9 cellular contexts compared by ENCODE assay signal in genomic region chr6:109239918-109240321, GRCh38.
DNase-seq lines count a peak whose midpoint lies in the region; ATAC-seq and TF ChIP-seq lines count a peak whose summit lies in the region.
"Had no signal": no experiment of that assay in that cellular context is flagged by ENCODE, and none has a peak within 500 bp of the region (broad histone marks: within the 10 kb centered on the region; RNA-seq: fewer than 3 reads in every experiment).

No MANE protein-coding gene starts in this region.

- DNase-seq in HL-60 (ENCODE audit: low read depth in 1 of 2, low spot score in 1 of 2) (no peak), mesenchymal stem cell (no peak), smooth muscle cell (lab: John Stamatoyannopoulos, UW; ENCODE audit: unreplicated experiment) (no peak), Peyer's patch (no peak), NCI-H1092 (lab: John Stamatoyannopoulos, UW) (no peak)
- DNase-seq in stimulated activated CD4-positive, alpha-beta T cell treated with anti-CD3 and anti-CD28 coated beads, Interleukin-1b, Interleukin-23, amount 100 ng/mL, for 48 hours, result no peak
- DNase-seq: activated CD4-positive, alpha-beta T cell treated with anti-CD3 and anti-CD28 coated beads, Interleukin-2, amount 50 U/mL, for 4 hours had no signal

- H3K18ac ChIP-seq in mesenchymal stem cell (ENCODE audit: low read depth in 1 of 2, low read length in 2 of 2), result peak overlapping the region in 1 of 2 experiments; percentile 91

- H3K79me1 ChIP-seq in mesenchymal stem cell (replicated peaks; ENCODE audit: low read length, poor library complexity, severe bottlenecking), result no peaks in the 10 kb centered on the region

- no peak overlapping the region for H2BK5ac ChIP-seq in mesenchymal stem cell (ENCODE audit: low read depth, low read length, poor library complexity, severe bottlenecking)

- H3K4me1 ChIP-seq in mesenchymal stem cell (ENCODE audit: control insufficient read depth, insufficient read depth, low read depth, low read length) (peaks cover 2% of the 10 kb centered on the region), smooth muscle cell (ENCODE audit: low read depth) (peaks cover 3% of the 10 kb centered on the region), Peyer's patch (peaks cover 0 to 5% (median 0%) of the 10 kb centered on the region in 4 donors)

- peak overlapping the region; percentile 87 for H4K8ac ChIP-seq in mesenchymal stem cell (ENCODE audit: low read length)

- peak overlapping the region; percentile 34 for H3K27ac ChIP-seq in HL-60 (replicated peaks)
- H3K27ac ChIP-seq in cingulate gyrus (ENCODE audit: low read depth, low read length), result peak overlapping the region; percentile 61
- no peak overlapping the region for H3K27ac ChIP-seq in mesenchymal stem cell (ENCODE audit: low read length, poor library complexity, severe bottlenecking)
- H3K27ac ChIP-seq in smooth muscle cell (ENCODE audit: low read depth), result peak overlapping the region; percentile 44
- H3K27ac ChIP-seq in Peyer's patch, result no peak overlapping the region

- H3K36me3 ChIP-seq in mesenchymal stem cell (ENCODE audit: control insufficient read depth in 1 of 2, insufficient read depth in 2 of 2, low read depth in 1 of 2, low read length in 2 of 2) (no peaks in the 10 kb centered on the region), smooth muscle cell (ENCODE audit: low read depth) (no peaks in the 10 kb centered on the region), Peyer's patch (no peaks in the 10 kb centered on the region)

- no peak for TF ChIP-seq POLR2A in Peyer's patch (IDR thresholded peaks at IDR 0.05)

- no peak overlapping the region for H2BK120ac ChIP-seq in mesenchymal stem cell (ENCODE audit: low read depth, low read length)

- H3K27me3 ChIP-seq in HL-60 (ENCODE audit: insufficient read depth, poor library complexity, severe bottlenecking) (no peaks in the 10 kb centered on the region), mesenchymal stem cell (ENCODE audit: control insufficient read depth in 1 of 2, insufficient read depth in 1 of 2, low read length in 2 of 2) (no peaks in the 10 kb centered on the region), smooth muscle cell (ENCODE audit: low read depth) (no peaks in the 10 kb centered on the region), Peyer's patch (no peaks in the 10 kb centered on the region)

- no peak overlapping the region for H3K4me2 ChIP-seq in mesenchymal stem cell (ENCODE audit: low read length, poor library complexity, severe bottlenecking)
- peak overlapping the region; percentile 31 for H3K4me2 ChIP-seq in smooth muscle cell

- no peak overlapping the region for H2BK12ac ChIP-seq in mesenchymal stem cell (ENCODE audit: low read length in 2 of 2)

- no peaks in the 10 kb centered on the region for H4K20me1 ChIP-seq in smooth muscle cell (ENCODE audit: low read depth)

- H2AFZ ChIP-seq in mesenchymal stem cell (ENCODE audit: low read depth, low read length) (no peak overlapping the region), smooth muscle cell (ENCODE audit: low read depth) (peak overlapping the region; percentile 59)

- H3K9ac ChIP-seq in mesenchymal stem cell (ENCODE audit: low read length) (peak overlapping the region; percentile 82), smooth muscle cell (ENCODE audit: low read depth) (no peak overlapping the region)

- ATAC-seq in HG02763 (IDR thresholded peaks at IDR 0.05; ENCODE audit: unreplicated experiment), result no peak

- H3K23ac ChIP-seq in mesenchymal stem cell (ENCODE audit: low read length in 2 of 2), result no peak overlapping the region

- no peak overlapping the region for H2AK5ac ChIP-seq in mesenchymal stem cell (ENCODE audit: low read length, severe bottlenecking)

- no peaks in the 10 kb centered on the region for H3K79me2 ChIP-seq in smooth muscle cell (ENCODE audit: low read depth)

- no peaks in the 10 kb centered on the region for H3F3A ChIP-seq in smooth muscle cell (ENCODE audit: low read depth)

- H2BK15ac ChIP-seq in mesenchymal stem cell (ENCODE audit: low read depth, poor library complexity, severe bottlenecking), result no peak overlapping the region

- no peak overlapping the region for H3K14ac ChIP-seq in mesenchymal stem cell (ENCODE audit: low read length in 2 of 2)

- H3K4me3 ChIP-seq in HL-60 (replicated peaks; ENCODE audit: insufficient read depth, low read length) (no peak overlapping the region), mesenchymal stem cell (ENCODE audit: insufficient read depth in 1 of 2, low read depth in 1 of 2, low read length in 2 of 2) (no peak overlapping the region), smooth muscle cell (no peak overlapping the region), Peyer's patch (no peak overlapping the region)

- TF ChIP-seq CTCF in HL-60 (IDR thresholded peaks at IDR 0.05; ENCODE audit: insufficient read depth, low read length), result no peak
- no peak for TF ChIP-seq CTCF in smooth muscle cell (IDR thresholded peaks at IDR 0.05; ENCODE audit: borderline replicate concordance, insufficient read depth, poor library complexity, severe bottlenecking)
- no peak for TF ChIP-seq CTCF in Peyer's patch (IDR thresholded peaks at IDR 0.05)

- WGBS in mesenchymal stem cell, result 48% methylated on average over 6 of the region's 6 CpGs
- WGBS in smooth muscle cell (ENCODE audit: low lambda C conversion rate), result 34% methylated on average over 6 of the region's 6 CpGs

- peak overlapping the region in 1 of 2 experiments; percentile 82 for H3K4ac ChIP-seq in mesenchymal stem cell (ENCODE audit: low read depth in 1 of 2, low read length in 2 of 2)

- H3K9me3 ChIP-seq in mesenchymal stem cell (ENCODE audit: control insufficient read depth, low read length) (no peaks in the 10 kb centered on the region), smooth muscle cell (replicated peaks; ENCODE audit: low read depth) (no peaks in the 10 kb centered on the region), Peyer's patch (no peaks in the 10 kb centered on the region)

- H4K91ac ChIP-seq in mesenchymal stem cell (ENCODE audit: low read length), result peak overlapping the region; percentile 85

Comparison
In these comparisons a context has a peak if more than half of its experiments do, and no peak if none do; other contexts are left out.
1. H3K27ac ChIP-seq: peak in HL-60 (single experiment), cingulate gyrus (single experiment) and smooth muscle cell (single experiment); none in mesenchymal stem cell (single experiment) and Peyer's patch (0 of 4).